ENCODE assay signal across 21 cellular contexts in genomic region chr15:56844892-56845291, GRCh38.
"Had no signal": no experiment of that assay in that cellular context is flagged by ENCODE, and none has a peak within 500 bp of the region (broad histone marks: within the 10 kb centered on the region; RNA-seq: fewer than 3 reads in every experiment).

No MANE protein-coding gene starts in this region.

- H3K27me3 ChIP-seq: gastroesophageal sphincter, heart left ventricle, neural progenitor cell, suprapubic skin had no signal

- H3K4me2 ChIP-seq: neural progenitor cell had no signal

- H3K4me3 ChIP-seq: coronary artery, gastroesophageal sphincter, heart left ventricle, neural progenitor cell, prostate gland, skin epidermis, suprapubic skin had no signal

- DNase-seq: activated CD4-positive, alpha-beta T cell treated with anti-CD3 and anti-CD28 coated beads, Interleukin-2, amount 10 ng/mL, durations not matched to agents 7 days and 5 days; activated CD8-positive, alpha-beta memory T cell treated with anti-CD3 and anti-CD28 coated beads, Interleukin-2, amount 50 U/mL, for 4 hours; activated naive CD4-positive, alpha-beta T cell treated with anti-CD3 and anti-CD28 coated beads, Interleukin-2, amount 10 ng/mL, durations not matched to agents 7 days and 5 days; activated naive CD8-positive, alpha-beta T cell treated with anti-CD3 and anti-CD28 coated beads, Interleukin-2, amount 50 U/mL, for 24 hours; activated T-cell treated with anti-CD3 and anti-CD28 coated beads, Interleukin-2, amount 50 U/mL, for 4 hours; anterior cingulate cortex; central memory CD4-positive, alpha-beta T cell; effector CD4-positive, alpha-beta T cell; heart left ventricle; naive thymus-derived CD4-positive, alpha-beta T cell; right cardiac atrium; stimulated activated CD4-positive, alpha-beta T cell treated with anti-CD3 and anti-CD28 coated beads, Interleukin-15, amount 100 ng/mL, for 24 hours; stimulated activated CD4-positive, alpha-beta T cell treated with anti-CD3 and anti-CD28 coated beads, Interleukin-2, amount 100 ng/mL, for 48 hours; stimulated activated naive CD8-positive, alpha-beta T cell treated with anti-CD3 and anti-CD28 coated beads, Interleukin-15, amount 100 ng/mL, for 72 hours had no signal

- H3K4me1 ChIP-seq: gastroesophageal sphincter, heart left ventricle, neural progenitor cell, prostate gland, suprapubic skin had no signal

- ATAC-seq: activated naive CD8-positive, alpha-beta T cell treated with anti-CD3 and anti-CD28 coated beads, Interleukin-2, amount 50 U/mL, for 24 hours; activated T-cell treated with anti-CD3 and anti-CD28 coated beads, Interleukin-2, amount 50 U/mL, for 4 hours; esophagus mucosa; gastroesophageal sphincter; heart left ventricle; naive thymus-derived CD4-positive, alpha-beta T cell; right cardiac atrium; stimulated activated naive CD8-positive, alpha-beta T cell treated with anti-CD3 and anti-CD28 coated beads, Interleukin-15, amount 100 ng/mL, for 72 hours had no signal

- H3K9me3 ChIP-seq: gastroesophageal sphincter, heart left ventricle, prostate gland, suprapubic skin had no signal

- H3K36me3 ChIP-seq: neural progenitor cell, prostate gland, suprapubic skin had no signal

- H3K27ac ChIP-seq: coronary artery, gastroesophageal sphincter, heart left ventricle, neural progenitor cell, prostate gland, skin epidermis, suprapubic skin had no signal

- H3K9ac ChIP-seq: neural progenitor cell had no signal

- H2AFZ ChIP-seq: neural progenitor cell had no signal
